ENCODE assay signal across 20 cellular contexts in genomic region chr1:75130865-75131592, GRCh38. TPM values are rescaled to one million over a fixed set of nuclear protein-coding genes. Genes with fewer than 3 reads are reported as not detected.
A peak's percentile ranks its signal among the peaks of the same experiment; 100 is the strongest.
DNase-seq lines count a peak whose midpoint lies in the region; ATAC-seq and TF ChIP-seq lines count a peak whose summit lies in the region.
"Had no signal": no experiment of that assay in that cellular context is flagged by ENCODE, and none has a peak within 500 bp of the region (broad histone marks: within the 10 kb centered on the region; RNA-seq: fewer than 3 reads in every experiment).

No MANE protein-coding gene starts in this region.

- H3K36me3 ChIP-seq in HUES48 (ENCODE audit: control insufficient read depth, insufficient read depth, low read length) (no peaks in the 10 kb centered on the region), body of pancreas (replicated peaks in 1 of 2; ENCODE audit: insufficient read depth in 1 of 2, low read depth in 2 of 2) (no peaks in the 10 kb centered on the region)
- H3K36me3 ChIP-seq: left lung had no signal

- H3K27ac ChIP-seq in HUES48 (ENCODE audit: low read depth, low read length) (no peak overlapping the region), body of pancreas (no peak overlapping the region)
- H3K27ac ChIP-seq: left lung had no signal

- no peaks in the 10 kb centered on the region for H3K36me3 Mint-ChIP-seq in mesothelial cell of epicardium
- H3K36me3 Mint-ChIP-seq: CD4-positive, alpha-beta memory T cell had no signal

- H3K4me1 Mint-ChIP-seq in mesothelial cell of epicardium = peaks cover 24% of the 10 kb centered on the region

- no peak overlapping the region for H3K27ac Mint-ChIP-seq in mesothelial cell of epicardium
- H3K27ac Mint-ChIP-seq: CD4-positive, alpha-beta memory T cell had no signal

- H3K9me3 Mint-ChIP-seq in mesothelial cell of epicardium = no peaks in the 10 kb centered on the region

- TF ChIP-seq CTCF in mesothelial cell of epicardium (IDR thresholded peaks at IDR 0.05; ENCODE audit: unreplicated experiment) (no peak), body of pancreas (IDR thresholded peaks at IDR 0.05) (no peak)

- H3K4me3 Mint-ChIP-seq in mesothelial cell of epicardium = peak overlapping the region; percentile 17
- H3K4me3 Mint-ChIP-seq: activated CD4-positive, alpha-beta T cell treated with anti-CD3 and anti-CD28 coated beads, Interleukin-2, amount 10 ng/mL, durations not matched to agents 7 days and 5 days; CD4-positive, alpha-beta memory T cell had no signal

- intact Hi-C loops in body of pancreas (cut with DNase I) = no loop called here

- no peak for TF ChIP-seq POLR2A in body of pancreas (IDR thresholded peaks at IDR 0.05)

- ATAC-seq in body of pancreas = no peak
- ATAC-seq in GM18861 (IDR thresholded peaks at IDR 0.05; ENCODE audit: unreplicated experiment) = no peak
- ATAC-seq: left lung had no signal

- H3K4me1 ChIP-seq in HUES48 (ENCODE audit: control insufficient read depth, insufficient read depth, low read length) (peaks cover 60% of the 10 kb centered on the region), body of pancreas (peaks cover 21% of the 10 kb centered on the region)

- H3K9me3 ChIP-seq in HUES48 (ENCODE audit: control insufficient read depth, insufficient read depth, low read length) (no peaks in the 10 kb centered on the region), body of pancreas (no peaks in the 10 kb centered on the region)
- H3K9me3 ChIP-seq: left lung had no signal

- no peak overlapping the region for H3K9ac ChIP-seq in HUES48 (ENCODE audit: low read depth, low read length)

- H3K4me3 ChIP-seq in HUES48 (ENCODE audit: low read depth, low read length) (peak overlapping the region; percentile 69), body of pancreas (no peak overlapping the region)
- H3K4me3 ChIP-seq: left lung had no signal

- H3K27me3 ChIP-seq in HUES48 (ENCODE audit: control insufficient read depth, insufficient read depth, low read length) (peaks cover 100% of the 10 kb centered on the region), body of pancreas (peaks cover 0 to 80% of the 10 kb centered on the region in 2 donors)

- DNase-seq in AG08396 (ENCODE audit: low spot score) (peak; percentile 4), fibroblast of gingiva (ENCODE audit: low read depth) (peak; percentile 53), mesothelial cell of epicardium (ENCODE audit: low spot score in 2 of 2, unreplicated experiment in 2 of 2) (peak in 1 of 2 experiments; percentile 46), body of pancreas (no peak), NCI-H524 treated with DMSO at 0.1 percent for 48 hours (lab: John Stamatoyannopoulos, UW) (no peak), NCI-H510A treated with DMSO at 0.1 percent for 48 hours (lab: John Stamatoyannopoulos, UW) (no peak)
- DNase-seq: activated CD4-positive, alpha-beta T cell treated with anti-CD3 and anti-CD28 coated beads, Interleukin-2, amount 10 ng/mL, durations not matched to agents 7 days and 5 days; activated naive CD4-positive, alpha-beta T cell treated with anti-CD3 and anti-CD28 coated beads, Interleukin-2, amount 50 U/mL, for 16 hours; activated T-cell treated with anti-CD3 and anti-CD28 coated beads for 4 hours; CD4-positive, alpha-beta memory T cell; hippocampal formation; NCI-H1417 treated with DMSO at 0.1 percent for 48 hours; NCI-H226; occipital lobe; RPMI8226; stimulated activated CD4-positive, alpha-beta T cell treated with anti-CD3 and anti-CD28 coated beads, Interleukin-2, amount 100 ng/mL, for 24 hours had no signal

- 5 to 7% methylated on average over 23 to 38 of the region's 38 CpGs for WGBS in body of pancreas, 2 donors

- H3K27me3 Mint-ChIP-seq in mesothelial cell of epicardium (ENCODE audit: low read depth) = peaks cover 98% of the 10 kb centered on the region

RNA-seq across cellular contexts. Expression of gene LHX8, which starts 3.2 kb away (rescaled TPM):
- total RNA-seq in mesothelial cell of epicardium (0.20 to 0.36 TPM (median 0.20 TPM) in 3 replicates), body of pancreas (not detected)
- total RNA-seq: activated CD4-positive, alpha-beta T cell treated with anti-CD3 and anti-CD28 coated beads, Interleukin-2, amount 10 ng/mL, durations not matched to agents 7 days and 5 days; CD4-positive, alpha-beta memory T cell; HT-29; left lung; occipital lobe had no signal

Comparison
In these comparisons a context has a peak if more than half of its experiments do, and no peak if none do; other contexts are left out.
1. DNase-seq: peak in AG08396 (single experiment) and fibroblast of gingiva (single experiment); none in body of pancreas (0 of 4), NCI-H524 treated with DMSO at 0.1 percent for 48 hours (single experiment) and NCI-H510A treated with DMSO at 0.1 percent for 48 hours (single experiment).